In genomic region chr18:50266248-50266704, GRCh38 we compare ENCODE assay signal across 1 cellular context.
A peak's percentile ranks its signal among the peaks of the same experiment; 100 is the strongest.
TF ChIP-seq lines count a peak whose summit lies in the region.

CFAP53 (minus strand) TSS chr18:50266495; CDS start chr18:50266404, 91 bp downstream.

TF ChIP-seq in GM12878, 131 proteins besides CTCF, POLR2A, EP300 and RAD21 (continued from another document):
- peak; percentile 38; the same call in 1 of the 2 replicates for TF ChIP-seq MAX (IDR thresholded peaks at IDR 0.05; ENCODE audit: low read depth, low read length)
- TF ChIP-seq RUNX3 (IDR thresholded peaks at IDR 0.05; ENCODE audit: low read length): peak; percentile 60
- no peak for TF ChIP-seq IRF4 (IDR thresholded peaks at IDR 0.05; ENCODE audit: low read depth, low read length)
- no peak for TF ChIP-seq ATF2 (IDR thresholded peaks at IDR 0.05; ENCODE audit: low read length)
- peak; percentile 61 for TF ChIP-seq IKZF1 (conservative IDR thresholded peaks at IDR 0.05)
- TF ChIP-seq JUND (IDR thresholded peaks at IDR 0.05; ENCODE audit: low read depth, low read length): no peak
- TF ChIP-seq MXI1 (IDR thresholded peaks at IDR 0.05; ENCODE audit: low read depth, low read length): peak; percentile 95
- peak; percentile 98 for TF ChIP-seq BMI1 (IDR thresholded peaks at IDR 0.05; ENCODE audit: borderline replicate concordance)
- TF ChIP-seq BHLHE40 (IDR thresholded peaks at IDR 0.05; ENCODE audit: borderline replicate concordance in 1 of 2, low read depth in 2 of 2, low read length in 1 of 2): peak; percentile 26 to 64; a peak in 1 of 4 replicates
- TF ChIP-seq POU2F2 (IDR thresholded peaks at IDR 0.05; ENCODE audit: borderline replicate concordance, low read depth, low read length): 0 out of 3 replicates have a peak, but pooled peaks have one; percentile 22
- peak; percentile 33 for TF ChIP-seq SIX5 (IDR thresholded peaks at IDR 0.05; ENCODE audit: low read depth, low read length, severe bottlenecking)
- peak; percentile 60; the same call in 1 of the 2 replicates for TF ChIP-seq GATAD2B (conservative IDR thresholded peaks at IDR 0.05; ENCODE audit: low read depth)
- TF ChIP-seq BACH1 (IDR thresholded peaks at IDR 0.05; ENCODE audit: borderline replicate concordance): peak; percentile 38; the same call in 1 of the 2 replicates
- 0 out of 2 replicates have a peak, but pooled peaks have one; percentile 59 for TF ChIP-seq BRCA1 (IDR thresholded peaks at IDR 0.05; ENCODE audit: low read depth, low read length)
- peak; percentile 89 for TF ChIP-seq SPI1 (IDR thresholded peaks at IDR 0.05; ENCODE audit: borderline replicate concordance, insufficient read depth, low read depth, low read length)
- TF ChIP-seq NR2F1 (conservative IDR thresholded peaks at IDR 0.05): peak; percentile 83
- TF ChIP-seq CREM (IDR thresholded peaks at IDR 0.05; ENCODE audit: low read depth): peak; percentile 28; the same call in 1 of the 2 replicates
- TF ChIP-seq, protein P1, sequence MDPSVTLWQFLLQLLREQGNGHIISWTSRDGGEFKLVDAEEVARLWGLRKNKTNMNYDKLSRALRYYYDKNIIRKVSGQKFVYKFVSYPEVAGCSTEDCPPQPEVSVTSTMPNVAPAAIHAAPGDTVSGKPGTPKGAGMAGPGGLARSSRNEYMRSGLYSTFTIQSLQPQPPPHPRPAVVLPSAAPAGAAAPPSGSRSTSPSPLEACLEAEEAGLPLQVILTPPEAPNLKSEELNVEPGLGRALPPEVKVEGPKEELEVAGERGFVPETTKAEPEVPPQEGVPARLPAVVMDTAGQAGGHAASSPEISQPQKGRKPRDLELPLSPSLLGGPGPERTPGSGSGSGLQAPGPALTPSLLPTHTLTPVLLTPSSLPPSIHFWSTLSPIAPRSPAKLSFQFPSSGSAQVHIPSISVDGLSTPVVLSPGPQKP (IDR thresholded peaks at IDR 0.05; ENCODE audit: low read depth, low read length): peak; percentile 76
- 0 out of 2 replicates have a peak, but pooled peaks have one; percentile 29 for TF ChIP-seq NR2C1 (IDR thresholded peaks at IDR 0.05)
- TF ChIP-seq TCF3 (IDR thresholded peaks at IDR 0.05; ENCODE audit: borderline replicate concordance, insufficient read depth, low read depth, low read length): no peak
- no peak for TF ChIP-seq TCF12 (IDR thresholded peaks at IDR 0.05; ENCODE audit: low read depth, low read length)
- TF ChIP-seq JUNB (IDR thresholded peaks at IDR 0.05): no peak
- TF ChIP-seq E4F1 (IDR thresholded peaks at IDR 0.05; ENCODE audit: borderline replicate concordance, partially characterized antibody): peak; percentile 30
- TF ChIP-seq DPF2 (IDR thresholded peaks at IDR 0.05): peak; percentile 52; the same call in 1 of the 2 replicates
- TF ChIP-seq ASH2L (IDR thresholded peaks at IDR 0.05; ENCODE audit: borderline replicate concordance, low read depth): no peak
- TF ChIP-seq NRF1 (conservative IDR thresholded peaks at IDR 0.05; ENCODE audit: low read depth, low read length): peak; percentile 68
- no peak for TF ChIP-seq SUPT20H (IDR thresholded peaks at IDR 0.05; ENCODE audit: borderline replicate concordance, control insufficient read depth, low read depth, low read length)
- no peak for TF ChIP-seq CHD4 (IDR thresholded peaks at IDR 0.05)
- TF ChIP-seq HDGF (IDR thresholded peaks at IDR 0.05): peak; percentile 36; the same call in 1 of the 2 replicates
- no peak for TF ChIP-seq ZNF622 (IDR thresholded peaks at IDR 0.05)
- TF ChIP-seq GABPA (IDR thresholded peaks at IDR 0.05; ENCODE audit: low read depth): peak; percentile 85
- peak in 1 of 2 experiments; percentile 83; a peak in 2 of 3 replicates for TF ChIP-seq EGR1 (IDR thresholded peaks at IDR 0.05; ENCODE audit: borderline replicate concordance in 1 of 2, low read depth in 2 of 2, low read length in 2 of 2)
- peak; percentile 60; the same call in 1 of the 2 replicates for TF ChIP-seq PAX5 (IDR thresholded peaks at IDR 0.05; ENCODE audit: borderline replicate concordance, low read depth, low read length)
- peak; percentile 74; the same call in 1 of the 2 replicates for TF ChIP-seq LARP7 (IDR thresholded peaks at IDR 0.05)
- peak; percentile 39; the same call in 1 of the 2 replicates for TF ChIP-seq CBFB (IDR thresholded peaks at IDR 0.05; ENCODE audit: low read depth)
- TF ChIP-seq NKRF (conservative IDR thresholded peaks at IDR 0.05): peak; percentile 97
- TF ChIP-seq POLR2AphosphoS2 (IDR thresholded peaks at IDR 0.05; ENCODE audit: low read depth, low read length): peak; percentile 64; the same call in 1 of the 2 replicates
- TF ChIP-seq MEF2B (IDR thresholded peaks at IDR 0.05; ENCODE audit: partially characterized antibody, poor library complexity, severe bottlenecking): peak; percentile 73
- TF ChIP-seq CHD2 (IDR thresholded peaks at IDR 0.05; ENCODE audit: borderline replicate concordance, low read depth, low read length): peak; percentile 97
